Comparison of ENCODE assay signal across 12 cellular contexts in the genomic region with DNA sequence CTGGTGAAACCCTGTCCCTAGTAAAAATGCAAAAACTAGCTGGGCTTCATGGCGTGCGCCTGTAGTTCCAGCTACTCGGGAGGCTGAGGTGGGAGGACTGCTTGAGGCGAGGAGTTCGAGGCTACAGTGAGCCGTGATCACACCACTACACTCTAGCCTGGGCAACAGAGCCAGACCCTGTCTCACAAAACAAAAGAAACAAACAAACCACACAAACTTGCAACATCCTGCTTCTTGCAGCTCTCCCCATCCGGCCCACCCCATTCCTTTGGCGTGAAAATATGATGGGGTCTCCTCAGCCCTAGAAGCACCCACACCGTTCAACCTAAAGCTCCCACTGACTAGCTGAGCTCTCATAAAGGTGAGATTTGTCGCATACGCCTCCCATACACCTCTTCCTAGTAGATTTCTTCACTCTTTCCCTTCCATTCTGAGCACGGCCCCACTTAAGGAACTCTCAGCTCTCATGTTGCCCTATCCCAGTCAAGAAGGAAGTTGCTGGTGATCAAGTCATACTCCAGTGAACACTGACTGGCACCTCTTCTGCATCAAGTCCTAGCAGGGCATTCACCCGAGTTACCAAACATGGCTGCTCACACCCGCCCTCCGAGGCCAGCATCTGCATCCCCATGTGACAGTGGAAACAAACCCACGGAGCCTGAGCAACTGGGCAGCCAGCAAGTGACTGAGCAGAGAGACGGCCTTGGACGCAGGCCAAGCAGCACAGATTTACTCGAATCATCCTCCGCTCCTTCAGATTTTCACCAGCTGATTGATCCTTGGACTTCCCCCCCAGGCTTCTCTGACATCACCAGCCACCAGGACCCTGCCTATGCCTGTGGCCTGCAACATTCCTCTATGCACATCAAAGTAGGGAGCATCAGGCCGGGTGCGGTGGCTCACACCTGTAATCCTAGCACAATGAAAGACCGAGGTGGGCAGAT. TPM values are rescaled to one million over a fixed set of nuclear protein-coding genes. Genes with fewer than 3 reads are reported as not detected.
DNase-seq lines count a peak whose midpoint lies in the region; ATAC-seq, FAIRE-seq and TF ChIP-seq lines count a peak whose summit lies in the region.
"Had no signal": no experiment of that assay in that cellular context is flagged by ENCODE, and none has a peak within 500 bp of the region (broad histone marks: within the 10 kb centered on the region; RNA-seq: fewer than 3 reads in every experiment).

No MANE protein-coding gene starts in this region.

- H3K4me1 ChIP-seq in BLaER1 (peaks cover 75% of the 10 kb centered on the region), hepatocyte (ENCODE audit: insufficient read depth) (no peaks in the 10 kb centered on the region), mesenchymal stem cell (ENCODE audit: control insufficient read depth, insufficient read depth, low read depth, low read length) (peaks cover 8% of the 10 kb centered on the region)

- H3K4me3 ChIP-seq in BLaER1 = peak overlapping the region; percentile 55
- peak overlapping the region; percentile 34 for H3K4me3 ChIP-seq in GM12865 (ENCODE audit: low read depth, low read length)
- H3K4me3 ChIP-seq in hepatocyte = no peak overlapping the region
- H3K4me3 ChIP-seq in mesenchymal stem cell (ENCODE audit: insufficient read depth in 1 of 2, low read depth in 1 of 2, low read length in 2 of 2) = no peak overlapping the region
- H3K4me3 ChIP-seq: sigmoid colon, suprapubic skin had no signal

- H3K79me2 ChIP-seq in hepatocyte = no peaks in the 10 kb centered on the region

- no peak overlapping the region for H4K8ac ChIP-seq in mesenchymal stem cell (ENCODE audit: low read length)

- H3K4me1 Mint-ChIP-seq in activated CD4-positive, alpha-beta memory T cell treated with anti-CD3 and anti-CD28 coated beads, Interleukin-2, amount 10 ng/mL, durations not matched to agents 7 days and 5 days = peaks cover 58% of the 10 kb centered on the region

- WGBS in hepatocyte (ENCODE audit: low lambda C conversion rate, missing lambda C conversion rate) = 87% methylated on average over 23 of the region's 23 CpGs
- 94% methylated on average over 22 of the region's 23 CpGs for WGBS in mesenchymal stem cell

- H3K18ac ChIP-seq in mesenchymal stem cell (ENCODE audit: low read depth in 1 of 2, low read length in 2 of 2) = no peak overlapping the region

- no peak overlapping the region for H2AK5ac ChIP-seq in mesenchymal stem cell (ENCODE audit: low read length, severe bottlenecking)

- no peaks in the 10 kb centered on the region for H3K79me1 ChIP-seq in mesenchymal stem cell (replicated peaks; ENCODE audit: low read length, poor library complexity, severe bottlenecking)

- H3K9me3 ChIP-seq in BLaER1 (no peaks in the 10 kb centered on the region), hepatocyte (ENCODE audit: low read depth) (no peaks in the 10 kb centered on the region), mesenchymal stem cell (ENCODE audit: control insufficient read depth, low read length) (no peaks in the 10 kb centered on the region)
- H3K9me3 ChIP-seq: sigmoid colon, suprapubic skin had no signal

- no peak for FAIRE-seq in frontal cortex (lab: Jason Lieb, UNC)

- H3K23ac ChIP-seq in mesenchymal stem cell (ENCODE audit: low read length in 2 of 2) = no peak overlapping the region

- peak overlapping the region; percentile 96 for H3K27ac ChIP-seq in BLaER1
- H3K27ac ChIP-seq in hepatocyte = no peak overlapping the region
- no peak overlapping the region for H3K27ac ChIP-seq in mesenchymal stem cell (ENCODE audit: low read length, poor library complexity, severe bottlenecking)
- H3K27ac ChIP-seq: sigmoid colon, suprapubic skin had no signal

- H4K20me1 ChIP-seq in BLaER1 = no peaks in the 10 kb centered on the region
- no peaks in the 10 kb centered on the region for H4K20me1 ChIP-seq in hepatocyte (ENCODE audit: insufficient read depth, poor library complexity, severe bottlenecking)

- H2BK5ac ChIP-seq in mesenchymal stem cell (ENCODE audit: low read depth, low read length, poor library complexity, severe bottlenecking) = no peak overlapping the region

- H3K4me2 ChIP-seq in BLaER1 (peak overlapping the region; percentile 95), hepatocyte (no peak overlapping the region), mesenchymal stem cell (ENCODE audit: low read length, poor library complexity, severe bottlenecking) (no peak overlapping the region)

- no peak for ATAC-seq in left lobe of liver

- H2BK120ac ChIP-seq in mesenchymal stem cell (ENCODE audit: low read depth, low read length) = no peak overlapping the region

- H3K9ac ChIP-seq in BLaER1 (peak overlapping the region; percentile 84), mesenchymal stem cell (ENCODE audit: low read length) (no peak overlapping the region)

- H2AFZ ChIP-seq in hepatocyte (no peak overlapping the region), mesenchymal stem cell (ENCODE audit: low read depth, low read length) (no peak overlapping the region)

- no peak overlapping the region for H3K4me3 Mint-ChIP-seq in activated CD4-positive, alpha-beta memory T cell treated with anti-CD3 and anti-CD28 coated beads, Interleukin-2, amount 10 ng/mL, durations not matched to agents 7 days and 5 days

- H3K27ac Mint-ChIP-seq in activated CD4-positive, alpha-beta memory T cell treated with anti-CD3 and anti-CD28 coated beads, Interleukin-2, amount 10 ng/mL, durations not matched to agents 7 days and 5 days = peak overlapping the region; percentile 95

- POLR2A ChIA-PET in activated CD4-positive, alpha-beta memory T cell treated with anti-CD3 and anti-CD28 coated beads, Interleukin-2, amount 10 ng/mL, durations not matched to agents 7 days and 5 days (lab: Charles Lee) = interaction anchor here (0.7 to 6.7 kb wide), 14 partner anchors 9 to 114 kb away, joined by 3 to 81 read pairs (median 3); a partner anchor contains a TSS

- no peak overlapping the region for H2BK15ac ChIP-seq in mesenchymal stem cell (ENCODE audit: low read depth, poor library complexity, severe bottlenecking)

- no peaks in the 10 kb centered on the region for H3K9me3 Mint-ChIP-seq in activated CD4-positive, alpha-beta memory T cell treated with anti-CD3 and anti-CD28 coated beads, Interleukin-2, amount 10 ng/mL, durations not matched to agents 7 days and 5 days

- no peak for TF ChIP-seq CTCF in GM12865 (IDR thresholded peaks at IDR 0.05; ENCODE audit: insufficient read depth, low read depth, low read length, missing control alignments)
- TF ChIP-seq CTCF in hepatocyte (IDR thresholded peaks at IDR 0.05; ENCODE audit: poor library complexity) = no peak

- CTCF ChIA-PET in activated CD4-positive, alpha-beta memory T cell treated with anti-CD3 and anti-CD28 coated beads, Interleukin-2, amount 10 ng/mL, durations not matched to agents 7 days and 5 days (lab: Charles Lee) = interaction anchor here (0.5 to 7.4 kb wide), 15 partner anchors 17 to 143 kb away, joined by 3 to 95 read pairs (median 4); a partner anchor contains a TSS

- no peaks in the 10 kb centered on the region for H3K9me2 ChIP-seq in hepatocyte (replicated peaks; ENCODE audit: insufficient read depth)

- no peak overlapping the region for H4K91ac ChIP-seq in mesenchymal stem cell (ENCODE audit: low read length)

- no peaks in the 10 kb centered on the region for H3K36me3 Mint-ChIP-seq in activated CD4-positive, alpha-beta memory T cell treated with anti-CD3 and anti-CD28 coated beads, Interleukin-2, amount 10 ng/mL, durations not matched to agents 7 days and 5 days (ENCODE audit: low read depth)

- no peaks in the 10 kb centered on the region for H3K36me3 ChIP-seq in BLaER1
- H3K36me3 ChIP-seq in hepatocyte (replicated peaks; ENCODE audit: insufficient read depth, low read depth) = no peaks in the 10 kb centered on the region
- H3K36me3 ChIP-seq in mesenchymal stem cell (ENCODE audit: control insufficient read depth in 1 of 2, insufficient read depth in 2 of 2, low read depth in 1 of 2, low read length in 2 of 2) = no peaks in the 10 kb centered on the region
- H3K36me3 ChIP-seq: sigmoid colon, suprapubic skin had no signal

- no peaks in the 10 kb centered on the region for H3K27me3 ChIP-seq in BLaER1
- H3K27me3 ChIP-seq in hepatocyte = no peaks in the 10 kb centered on the region
- no peaks in the 10 kb centered on the region for H3K27me3 ChIP-seq in mesenchymal stem cell (ENCODE audit: control insufficient read depth in 1 of 2, insufficient read depth in 1 of 2, low read length in 2 of 2)
- H3K27me3 ChIP-seq: sigmoid colon, suprapubic skin had no signal

- no peak overlapping the region for H3K4ac ChIP-seq in mesenchymal stem cell (ENCODE audit: low read depth in 1 of 2, low read length in 2 of 2)

- H3K14ac ChIP-seq in mesenchymal stem cell (ENCODE audit: low read length in 2 of 2) = no peak overlapping the region

- DNase-seq in GM12865 (ENCODE audit: low read depth) = peak; percentile 90
- no peak for DNase-seq in activated CD4-positive, alpha-beta memory T cell treated with anti-CD3 and anti-CD28 coated beads, Interleukin-2, amount 10 ng/mL, durations not matched to agents 7 days and 5 days
- DNase-seq in left lobe of liver (ENCODE audit: low spot score) = peak; percentile 47
- no peak for DNase-seq in hepatocyte (ENCODE audit: low spot score)
- no peak for DNase-seq in frontal cortex (ENCODE audit: low spot score in 2 of 2)
- DNase-seq in cerebellar cortex (ENCODE audit: low spot score) = no peak
- DNase-seq in mesenchymal stem cell = no peak
- DNase-seq: DND-41, sigmoid colon had no signal

- H3K27me3 Mint-ChIP-seq in activated CD4-positive, alpha-beta memory T cell treated with anti-CD3 and anti-CD28 coated beads, Interleukin-2, amount 10 ng/mL, durations not matched to agents 7 days and 5 days = no peaks in the 10 kb centered on the region

- no peak overlapping the region for H2BK12ac ChIP-seq in mesenchymal stem cell (ENCODE audit: low read length in 2 of 2)

RNA-seq across cellular contexts. Expression of a gene that starts 18.9 kb away (rescaled TPM):
- 10 to 100 TPM; 39.9 to 43.4 TPM for total RNA-seq in activated CD4-positive, alpha-beta memory T cell treated with anti-CD3 and anti-CD28 coated beads, Interleukin-2, amount 10 ng/mL, durations not matched to agents 7 days and 5 days
- total RNA-seq in left lobe of liver (0.58 TPM), hepatocyte (not detected in 2 replicates), frontal cortex (0.41 TPM)
- polyA plus RNA-seq in hepatocyte = 0.15 and 0.44 TPM in 2 replicates
- polyA plus RNA-seq in mesenchymal stem cell (2013, experiment 1 of 2) = not detected
- polyA plus RNA-seq in mesenchymal stem cell (2013, experiment 2 of 2) = not detected
- total RNA-seq: NCI-H460 had no signal

RNA-seq across cellular contexts. Expression of a gene that starts 26.0 kb away (rescaled TPM):
- total RNA-seq in activated CD4-positive, alpha-beta memory T cell treated with anti-CD3 and anti-CD28 coated beads, Interleukin-2, amount 10 ng/mL, durations not matched to agents 7 days and 5 days = 10 to 100 TPM; 45.0 to 49.0 TPM
- total RNA-seq in left lobe of liver = 15.8 TPM
- total RNA-seq in hepatocyte = 8.2 and 11.7 TPM in 2 replicates
- polyA plus RNA-seq in hepatocyte = 9.7 and 10.8 TPM in 2 replicates
- total RNA-seq in frontal cortex = 0.82 TPM
- polyA plus RNA-seq in mesenchymal stem cell (2013, experiment 1 of 2) = 10.9 TPM
- 10.7 TPM for polyA plus RNA-seq in mesenchymal stem cell (2013, experiment 2 of 2)

RNA-seq across cellular contexts. Expression of a gene that starts 41.9 kb away (rescaled TPM):
- under 1 TPM; 0.38 to 0.40 TPM for total RNA-seq in activated CD4-positive, alpha-beta memory T cell treated with anti-CD3 and anti-CD28 coated beads, Interleukin-2, amount 10 ng/mL, durations not matched to agents 7 days and 5 days
- total RNA-seq in left lobe of liver = 106 TPM
- 35.4 and 42.4 TPM in 2 replicates for total RNA-seq in hepatocyte
- 75.2 and 79.8 TPM in 2 replicates for polyA plus RNA-seq in hepatocyte
- 2.4 TPM for total RNA-seq in frontal cortex
- polyA plus RNA-seq in mesenchymal stem cell (2013, experiment 1 of 2) = 262 TPM
- polyA plus RNA-seq in mesenchymal stem cell (2013, experiment 2 of 2) = 265 TPM

RNA-seq across cellular contexts. Expression of a gene that starts 44.6 kb away (rescaled TPM):
- 10 to 100 TPM; 45.1 to 50.9 TPM for total RNA-seq in activated CD4-positive, alpha-beta memory T cell treated with anti-CD3 and anti-CD28 coated beads, Interleukin-2, amount 10 ng/mL, durations not matched to agents 7 days and 5 days
- 6.1 TPM for total RNA-seq in left lobe of liver
- 0.88 and 5.0 TPM in 2 replicates for total RNA-seq in hepatocyte
- polyA plus RNA-seq in hepatocyte = 5.9 and 8.0 TPM in 2 replicates
- total RNA-seq in frontal cortex = 1.2 TPM
- polyA plus RNA-seq in mesenchymal stem cell (2013, experiment 1 of 2) = 8.0 TPM
- polyA plus RNA-seq in mesenchymal stem cell (2013, experiment 2 of 2) = 8.6 TPM

RNA-seq across cellular contexts. Expression of a gene that starts 50.5 kb away (rescaled TPM):
- total RNA-seq in activated CD4-positive, alpha-beta memory T cell treated with anti-CD3 and anti-CD28 coated beads, Interleukin-2, amount 10 ng/mL, durations not matched to agents 7 days and 5 days = 1 to 10 TPM in 1 of 2 experiments, under 1 TPM in 1; 0.78 to 1.3 TPM
- total RNA-seq in left lobe of liver (6.8 TPM), hepatocyte (21.7 and 28.6 TPM in 2 replicates), frontal cortex (not detected)
- 28.4 and 30.0 TPM in 2 replicates for polyA plus RNA-seq in hepatocyte
- polyA plus RNA-seq in mesenchymal stem cell (2013, experiment 1 of 2) = 1.7 TPM
- polyA plus RNA-seq in mesenchymal stem cell (2013, experiment 2 of 2) = 1.3 TPM

Comparison
In these comparisons a context has a peak if more than half of its experiments do, and no peak if none do; other contexts are left out.
1. H3K4me3 ChIP-seq: peak in BLaER1 (single experiment) and GM12865 (single experiment); none in hepatocyte (single experiment) and mesenchymal stem cell (0 of 2).
2. DNase-seq: peak in GM12865 (single experiment) and left lobe of liver (single experiment); none in activated CD4-positive, alpha-beta memory T cell treated with anti-CD3 and anti-CD28 coated beads, Interleukin-2, amount 10 ng/mL, durations not matched to agents 7 days and 5 days (single experiment), hepatocyte (single experiment), frontal cortex (0 of 2), cerebellar cortex (single experiment) and mesenchymal stem cell (single experiment).
3. RNA of a gene that starts 18.9 kb away (total RNA-seq): 39.9 to 43.4 TPM in activated CD4-positive, alpha-beta memory T cell treated with anti-CD3 and anti-CD28 coated beads, Interleukin-2, amount 10 ng/mL, durations not matched to agents 7 days and 5 days; 0.58 TPM in left lobe of liver (single experiment), 0.41 TPM in frontal cortex (single experiment) and not detected in hepatocyte; every median in the first group is over 10 times any median in the second.
4. RNA of a gene that starts 41.9 kb away (total RNA-seq): 106 TPM in left lobe of liver (single experiment) and 35.4 to 42.4 TPM in hepatocyte; 2.4 TPM in frontal cortex (single experiment) and 0.38 to 0.40 TPM in activated CD4-positive, alpha-beta memory T cell treated with anti-CD3 and anti-CD28 coated beads, Interleukin-2, amount 10 ng/mL, durations not matched to agents 7 days and 5 days; every median in the first group is over 10 times any median in the second.